24 cellular contexts compared by ENCODE assay signal in genomic region chr17:81120695-81121621, GRCh38. TPM values are rescaled to one million over a fixed set of nuclear protein-coding genes. Genes with fewer than 3 reads are reported as not detected.
DNase-seq lines count a peak whose midpoint lies in the region; ATAC-seq and TF ChIP-seq lines count a peak whose summit lies in the region.
"Had no signal": no experiment of that assay in that cellular context is flagged by ENCODE, and none has a peak within 500 bp of the region (broad histone marks: within the 10 kb centered on the region; RNA-seq: fewer than 3 reads in every experiment).

No MANE protein-coding gene starts in this region.

- POLR2A ChIA-PET in activated CD4-positive, alpha-beta memory T cell treated with anti-CD3 and anti-CD28 coated beads, Interleukin-2, amount 10 ng/mL, durations not matched to agents 7 days and 5 days (lab: Charles Lee) = no interaction called here

- H3K36me3 Mint-ChIP-seq in CD14-positive monocyte = peaks cover 19 to 28% of the 10 kb centered on the region in 2 donors
- no peaks in the 10 kb centered on the region for H3K36me3 Mint-ChIP-seq in activated CD4-positive, alpha-beta memory T cell treated with anti-CD3 and anti-CD28 coated beads, Interleukin-2, amount 10 ng/mL, durations not matched to agents 7 days and 5 days (ENCODE audit: low read depth)
- H3K36me3 Mint-ChIP-seq: activated naive CD4-positive, alpha-beta T cell treated with anti-CD3 and anti-CD28 coated beads, Interleukin-2, amount 10 ng/mL, durations not matched to agents 7 days and 5 days; natural killer cell treated with Interleukin-12 subunit alpha and Interleukin-12 subunit beta and Interleukin-15 and Interleukin-18, amount 100 ng/mL, for 72 hours; T-cell had no signal

- H3K36me3 ChIP-seq in HUES6 (ENCODE audit: control insufficient read depth, insufficient read depth, low read length) (no peaks in the 10 kb centered on the region), mucosa of descending colon (ENCODE audit: low read depth) (no peaks in the 10 kb centered on the region)
- H3K36me3 ChIP-seq: cardiac muscle cell, vagina had no signal

- H3K27me3 ChIP-seq in HUES6 (ENCODE audit: control insufficient read depth, insufficient read depth, low read length) = no peaks in the 10 kb centered on the region
- H3K27me3 ChIP-seq: cardiac muscle cell, vagina had no signal

- intact Hi-C loops in CD14-positive monocyte (cut with micrococcal nuclease) (no loop called here), mucosa of descending colon (cut with DNase I, micrococcal nuclease) (no loop called here)

- H3K4me3 ChIP-seq in HUES6 (ENCODE audit: low read depth, low read length) (no peak overlapping the region), mucosa of descending colon (no peak overlapping the region)
- H3K4me3 ChIP-seq: cardiac muscle cell, GM12878 had no signal

- TF ChIP-seq CTCF in CD14-positive monocyte (IDR thresholded peaks at IDR 0.05) = no peak
- no peak for TF ChIP-seq CTCF in mucosa of descending colon (IDR thresholded peaks at IDR 0.05)

- ATAC-seq in mucosa of descending colon = no peak
- ATAC-seq: GM12878; left colon; natural killer cell treated with Interleukin-12 subunit alpha and Interleukin-12 subunit beta and Interleukin-15 and Interleukin-18, amount 100 ng/mL, for 72 hours; T-cell had no signal

- H3K27ac Mint-ChIP-seq in CD14-positive monocyte = peak overlapping the region in 5 of 7 donors; percentile 25 to 78 (median 49)
- H3K27ac Mint-ChIP-seq in activated CD4-positive, alpha-beta memory T cell treated with anti-CD3 and anti-CD28 coated beads, Interleukin-2, amount 10 ng/mL, durations not matched to agents 7 days and 5 days = no peak overlapping the region
- H3K27ac Mint-ChIP-seq: activated naive CD4-positive, alpha-beta T cell treated with anti-CD3 and anti-CD28 coated beads, Interleukin-2, amount 10 ng/mL, durations not matched to agents 7 days and 5 days; activated T-cell treated with anti-CD3 and anti-CD28 coated beads, Interleukin-2, amount 50 U/mL, for 24 hours; dendritic cell treated with granulocyte-macrophage colony-stimulating factor and Interleukin-4, amounts not matched to agents 40 ng/mL and 50 ng/mL, for 4 days; natural killer cell treated with Interleukin-12 subunit alpha and Interleukin-12 subunit beta and Interleukin-15 and Interleukin-18, amount 100 ng/mL, for 72 hours; T-cell had no signal

- peaks cover 0 to 2% (median 0%) of the 10 kb centered on the region in 3 donors for H3K27me3 Mint-ChIP-seq in CD14-positive monocyte (ENCODE audit: low read depth in 3 of 3)
- no peaks in the 10 kb centered on the region for H3K27me3 Mint-ChIP-seq in activated CD4-positive, alpha-beta memory T cell treated with anti-CD3 and anti-CD28 coated beads, Interleukin-2, amount 10 ng/mL, durations not matched to agents 7 days and 5 days
- H3K27me3 Mint-ChIP-seq: activated T-cell treated with anti-CD3 and anti-CD28 coated beads, Interleukin-2, amount 50 U/mL, for 24 hours; dendritic cell treated with granulocyte-macrophage colony-stimulating factor and Interleukin-4, amounts not matched to agents 40 ng/mL and 50 ng/mL, for 4 days; natural killer cell treated with Interleukin-12 subunit alpha and Interleukin-12 subunit beta and Interleukin-15 and Interleukin-18, amount 100 ng/mL, for 72 hours had no signal

- H3K4me3 Mint-ChIP-seq in CD14-positive monocyte = no peak overlapping the region
- H3K4me3 Mint-ChIP-seq in activated CD4-positive, alpha-beta memory T cell treated with anti-CD3 and anti-CD28 coated beads, Interleukin-2, amount 10 ng/mL, durations not matched to agents 7 days and 5 days = no peak overlapping the region
- H3K4me3 Mint-ChIP-seq: activated naive CD4-positive, alpha-beta T cell treated with anti-CD3 and anti-CD28 coated beads, Interleukin-2, amount 10 ng/mL, durations not matched to agents 7 days and 5 days; activated T-cell treated with anti-CD3 and anti-CD28 coated beads, Interleukin-2, amount 50 U/mL, for 24 hours; dendritic cell treated with granulocyte-macrophage colony-stimulating factor and Interleukin-4, amounts not matched to agents 40 ng/mL and 50 ng/mL, for 4 days; natural killer cell treated with Interleukin-12 subunit alpha and Interleukin-12 subunit beta and Interleukin-15 and Interleukin-18, amount 100 ng/mL, for 72 hours; T-cell had no signal

- peak overlapping the region; percentile 55 for H3K27ac ChIP-seq in HUES6 (ENCODE audit: low read depth, low read length)
- peak overlapping the region; percentile 36 for H3K27ac ChIP-seq in caudate nucleus (ENCODE audit: low read depth, low read length)
- H3K27ac ChIP-seq: cardiac muscle cell, suprapubic skin, vagina had no signal

- no peak for DNase-seq in CD14-positive monocyte (ENCODE audit: low spot score)
- peak in 3 of 61 donors; percentile 11 to 36 (median 18) for DNase-seq in caudate nucleus (lab: John Stamatoyannopoulos, UW)
- DNase-seq in retina = peak; percentile 35
- DNase-seq in activated T-cell treated with anti-CD3 and anti-CD28 coated beads, Interleukin-2, amount 50 U/mL, for 48 hours = no peak
- no peak for DNase-seq in mucosa of descending colon
- no peak for DNase-seq in activated CD4-positive, alpha-beta memory T cell treated with anti-CD3 and anti-CD28 coated beads, Interleukin-2, amount 10 ng/mL, durations not matched to agents 7 days and 5 days
- DNase-seq: activated CD8-positive, alpha-beta memory T cell treated with anti-CD3 and anti-CD28 coated beads for 24 hours; activated naive CD4-positive, alpha-beta T cell treated with anti-CD3 and anti-CD28 coated beads, Interleukin-2, amount 10 ng/mL, durations not matched to agents 7 days and 5 days; activated T-cell treated with anti-CD3 and anti-CD28 coated beads, Interleukin-2, amount 50 U/mL, for 24 hours; DMS79; left colon; NCI-H1694; NCI-H748 treated with DMSO at 0.1 percent for 48 hours; T-cell had no signal

- no peaks in the 10 kb centered on the region; the same call in 1 of the 2 replicates for H3K4me1 ChIP-seq in HUES6 (ENCODE audit: control insufficient read depth, insufficient read depth, low read length)
- peaks cover 5% of the 10 kb centered on the region for H3K4me1 ChIP-seq in mucosa of descending colon (ENCODE audit: low read depth)

- H3K9me3 Mint-ChIP-seq in CD14-positive monocyte = peaks cover 0 to 4% (median 0%) of the 10 kb centered on the region in 7 donors
- H3K9me3 Mint-ChIP-seq in activated CD4-positive, alpha-beta memory T cell treated with anti-CD3 and anti-CD28 coated beads, Interleukin-2, amount 10 ng/mL, durations not matched to agents 7 days and 5 days = no peaks in the 10 kb centered on the region
- H3K9me3 Mint-ChIP-seq: activated naive CD4-positive, alpha-beta T cell treated with anti-CD3 and anti-CD28 coated beads, Interleukin-2, amount 10 ng/mL, durations not matched to agents 7 days and 5 days; activated T-cell treated with anti-CD3 and anti-CD28 coated beads, Interleukin-2, amount 50 U/mL, for 24 hours; dendritic cell treated with granulocyte-macrophage colony-stimulating factor and Interleukin-4, amounts not matched to agents 40 ng/mL and 50 ng/mL, for 4 days; natural killer cell treated with Interleukin-12 subunit alpha and Interleukin-12 subunit beta and Interleukin-15 and Interleukin-18, amount 100 ng/mL, for 72 hours; T-cell had no signal

- CTCF ChIA-PET in activated CD4-positive, alpha-beta memory T cell treated with anti-CD3 and anti-CD28 coated beads, Interleukin-2, amount 10 ng/mL, durations not matched to agents 7 days and 5 days (lab: Charles Lee) = no interaction called here

- H3K4me1 Mint-ChIP-seq in CD14-positive monocyte = peaks cover 7% of the 10 kb centered on the region
- peaks cover 4% of the 10 kb centered on the region for H3K4me1 Mint-ChIP-seq in activated CD4-positive, alpha-beta memory T cell treated with anti-CD3 and anti-CD28 coated beads, Interleukin-2, amount 10 ng/mL, durations not matched to agents 7 days and 5 days

- H3K9me3 ChIP-seq in HUES6 (ENCODE audit: control insufficient read depth, insufficient read depth, low read depth, low read length) (no peaks in the 10 kb centered on the region), mucosa of descending colon (no peaks in the 10 kb centered on the region)
- H3K9me3 ChIP-seq: suprapubic skin, vagina had no signal

- no peak overlapping the region for H3K9ac ChIP-seq in HUES6 (ENCODE audit: low read length)

RNA-seq across cellular contexts. Expression of gene PVALEF, which starts 44.3 kb away (rescaled TPM):
- polyA plus RNA-seq in CD14-positive monocyte = not detected
- total RNA-seq in mucosa of descending colon = not detected
- not detected for total RNA-seq in activated CD4-positive, alpha-beta memory T cell treated with anti-CD3 and anti-CD28 coated beads, Interleukin-2, amount 10 ng/mL, durations not matched to agents 7 days and 5 days
- total RNA-seq: GM12878; left colon; mesenteric fat pad; natural killer cell treated with Interleukin-12 subunit alpha and Interleukin-12 subunit beta and Interleukin-15 and Interleukin-18, amount 100 ng/mL, for 72 hours; OCI-LY7; sciatic nerve; suprapubic skin; T-cell; vagina had no signal
- polyA plus RNA-seq: GM12878 had no signal

RNA-seq across cellular contexts. Expression of gene AATK, which starts 45.1 kb away (rescaled TPM):
- polyA plus RNA-seq in CD14-positive monocyte = 1 to 10 TPM in 1 of 2 donors, under 1 TPM in 1; 0.93 to 2.0 TPM
- total RNA-seq in mucosa of descending colon = 10 to 100 TPM in 2 of 3 donors, 1 to 10 TPM in 1; 9.9 to 23.8 (median 15.6) TPM
- total RNA-seq in activated CD4-positive, alpha-beta memory T cell treated with anti-CD3 and anti-CD28 coated beads, Interleukin-2, amount 10 ng/mL, durations not matched to agents 7 days and 5 days = 1 to 10 TPM; 1.1 to 1.8 TPM
- total RNA-seq: GM12878 had no signal
